ENCODE assay signal across 8 cellular contexts in genomic region chr10:50174788-50175525, GRCh38.
DNase-seq lines count a peak whose midpoint lies in the region; ATAC-seq, FAIRE-seq and TF ChIP-seq lines count a peak whose summit lies in the region.
"Not testable (repeated sequence)": the region's sequence is repeated elsewhere in the genome, so short reads cannot be mapped to it uniquely, and the experiment has no call there.

No MANE protein-coding gene starts in this region.

- H3K9me3 ChIP-seq in RWPE2 (ENCODE audit: severe bottlenecking); fibroblast of lung (ENCODE audit: control insufficient read depth, insufficient read depth, low read depth, low read length): not testable (repeated sequence)

- peak; percentile 36; the same call in 1 of the 3 replicates for ATAC-seq in RWPE2 (ENCODE audit: low read depth)

- H3K79me2 ChIP-seq in fibroblast of lung (ENCODE audit: control insufficient read depth, insufficient read depth, low read length): not testable (repeated sequence)

- peak; percentile 57 for DNase-seq in AG08395 (ENCODE audit: low spot score)
- DNase-seq in ELR (ENCODE audit: low read depth): peak; percentile 84
- peak; percentile 1 for DNase-seq in HTR-8/SVneo (ENCODE audit: insufficient read length, low spot score)
- not testable (repeated sequence) for DNase-seq in RWPE2 (ENCODE audit: low spot score)
- peak; percentile 58 for DNase-seq in astrocyte of the cerebellum (ENCODE audit: low read depth)
- peak; percentile 61 to 81 for DNase-seq in fibroblast of lung (ENCODE audit: low read depth in 2 of 2)
- peak; percentile 54 for DNase-seq in kidney glomerular epithelial cell (lab: John Stamatoyannopoulos, UW)
- peak; percentile 73 for DNase-seq in stromal cell of bone marrow (ENCODE audit: low read depth)

- not testable (repeated sequence) for H2AFZ ChIP-seq in fibroblast of lung (ENCODE audit: low read length)

- not testable (repeated sequence) for H3K27ac ChIP-seq in RWPE2 (ENCODE audit: poor library complexity, severe bottlenecking); fibroblast of lung (ENCODE audit: insufficient read depth, low read length)

- not testable (repeated sequence) for H3K4me1 ChIP-seq in RWPE2 (ENCODE audit: insufficient read depth, poor library complexity, severe bottlenecking); fibroblast of lung (ENCODE audit: control insufficient read depth, extremely low read depth, insufficient read depth, low read length)

- H3K4me3 ChIP-seq in RWPE2 (ENCODE audit: severe bottlenecking); astrocyte of the cerebellum (ENCODE audit: low read depth, low read length); fibroblast of lung (replicated peaks in 1 of 4; ENCODE audit: control extremely low read depth in 1 of 4, insufficient read depth in 1 of 4, low read depth in 3 of 4, low read length in 4 of 4): not testable (repeated sequence)

- not testable (repeated sequence) for FAIRE-seq in HTR-8/SVneo (lab: Jason Lieb, UNC)

- H3K4me2 ChIP-seq in fibroblast of lung (ENCODE audit: extremely low read depth, insufficient read depth, low read length): not testable (repeated sequence)

- not testable (repeated sequence) for H4K20me1 ChIP-seq in fibroblast of lung (ENCODE audit: control insufficient read depth, extremely low read depth, insufficient read depth, low read length)

- TF ChIP-seq CTCF in RWPE2 (IDR thresholded peaks at IDR 0.05; ENCODE audit: poor library complexity, severe bottlenecking); astrocyte of the cerebellum (IDR thresholded peaks at IDR 0.05; ENCODE audit: low read depth, low read length, missing control alignments); fibroblast of lung (conservative IDR thresholded peaks at IDR 0.05 in 1 of 2, IDR thresholded peaks at IDR 0.05 in 1 of 2; ENCODE audit: low read depth in 1 of 2, low read length in 2 of 2): not testable (repeated sequence)

- H3K27me3 ChIP-seq in RWPE2 (ENCODE audit: insufficient read depth, poor library complexity, severe bottlenecking); fibroblast of lung (ENCODE audit: control insufficient read depth, insufficient read depth, low read length): not testable (repeated sequence)

- H3K9ac ChIP-seq in fibroblast of lung (ENCODE audit: insufficient read depth, low read length): not testable (repeated sequence)

- in situ Hi-C loops in astrocyte of the cerebellum (cut with HindIII; ENCODE audit: low sequenced_read_pairs): not testable (repeated sequence)

- not testable (repeated sequence) for H3K36me3 ChIP-seq in RWPE2 (ENCODE audit: low read depth); fibroblast of lung (ENCODE audit: control insufficient read depth, insufficient read depth, low read length)
